36 cellular contexts compared by ENCODE assay signal in the genomic region with DNA sequence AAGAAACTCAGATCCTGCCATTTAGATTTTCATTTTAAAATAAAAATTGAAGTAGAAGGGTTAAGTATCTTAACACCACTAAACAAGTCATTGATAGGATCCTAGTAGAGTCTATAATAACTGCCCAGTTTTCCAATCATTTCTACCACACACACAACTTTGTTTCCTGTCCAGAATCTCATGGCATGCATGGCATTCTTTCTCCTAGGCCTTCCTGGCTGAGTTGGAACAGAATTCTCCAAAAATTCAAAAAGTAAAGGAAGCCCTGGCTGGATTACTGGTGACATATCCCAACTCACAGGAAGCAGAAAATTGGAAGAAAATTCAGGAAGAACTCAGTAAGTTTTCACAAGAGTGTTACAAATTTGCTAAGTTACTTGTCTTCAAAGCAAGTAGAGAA.
"Had no signal": no experiment of that assay in that cellular context is flagged by ENCODE, and none has a peak within 500 bp of the region (broad histone marks: within the 10 kb centered on the region; RNA-seq: fewer than 3 reads in every experiment).

No MANE protein-coding gene starts in this region.

- H3K27me3 ChIP-seq: body of pancreas, breast epithelium, MG63, Peyer's patch had no signal

- H3K4me1 ChIP-seq: Peyer's patch had no signal

- H3K9me3 ChIP-seq: body of pancreas, breast epithelium, MG63, Peyer's patch had no signal

- H3K36me3 ChIP-seq: breast epithelium had no signal

- H3K27ac ChIP-seq: body of pancreas, breast epithelium, Peyer's patch, VCaP had no signal

- ATAC-seq: activated CD8-positive, alpha-beta memory T cell treated with anti-CD3 and anti-CD28 coated beads, Interleukin-2, amount 10 ng/mL, durations not matched to agents 7 days and 5 days; activated naive CD8-positive, alpha-beta T cell treated with anti-CD3 and anti-CD28 coated beads, Interleukin-2, amount 50 U/mL, for 24 hours; body of pancreas; PC-3; SK-N-SH treated with all-trans-retinoic acid at 6 μM for 48 hours; T-cell had no signal

- H3K4me3 ChIP-seq: body of pancreas, breast epithelium, MG63, Peyer's patch had no signal

- DNase-seq: activated B cell treated with CpG ODN at 0.5 μM for 24 hours; activated CD4-positive, alpha-beta memory T cell treated with anti-CD3 and anti-CD28 coated beads, Interleukin-2, amount 10 ng/mL, durations not matched to agents 7 days and 5 days; activated CD4-positive, alpha-beta T cell treated with anti-CD3 and anti-CD28 coated beads for 4 hours; activated CD4-positive, CD25-positive, alpha-beta regulatory T cell treated with anti-CD3 and anti-CD28 coated beads, Interleukin-2, amount 50 U/mL, for 72 hours; activated CD8-positive, alpha-beta memory T cell treated with anti-CD3 and anti-CD28 coated beads for 24 hours; activated CD8-positive, alpha-beta memory T cell treated with anti-CD3 and anti-CD28 coated beads, Interleukin-2, amount 10 ng/mL, durations not matched to agents 7 days and 5 days; activated CD8-positive, alpha-beta memory T cell treated with anti-CD3 and anti-CD28 coated beads, Interleukin-2, amount 50 U/mL, for 48 hours; activated effector memory CD4-positive, alpha-beta T cell treated with Interleukin-2 at 50 U/mL for 16 hours; activated naive CD4-positive, alpha-beta T cell treated with anti-CD3 and anti-CD28 coated beads, Interleukin-2, amount 10 ng/mL, durations not matched to agents 7 days and 5 days; activated naive CD8-positive, alpha-beta T cell treated with anti-CD3 and anti-CD28 coated beads, Interleukin-2, amount 50 U/mL, for 24 hours; activated T-cell treated with anti-CD3 and anti-CD28 coated beads, Interleukin-2, amount 50 U/mL, for 48 hours; anterior cingulate cortex; body of pancreas; Kasumi-1; MG63; NCI-H1048; NCI-H1105 treated with DMSO at 0.1 percent for 48 hours; NCI-H1436; NCI-H1694; NCI-H1930; NCI-H2081 treated with DMSO at 0.1 percent for 48 hours; NCI-H226; NCI-H446 treated with DMSO at 0.1 percent for 48 hours; NCI-H524 treated with DMSO at 0.1 percent for 48 hours; NCI-H748 treated with DMSO at 0.1 percent for 48 hours; NK-92 treated with Interleukin-12 subunit alpha and Interleukin-12 subunit beta, amount 100 ng/mL, for 24 hours; PC-3; Peyer's patch; RPMI8226; SIG-M5; T-cell; T-helper 2 cell; T-helper 9 cell had no signal
